In the genomic region with DNA sequence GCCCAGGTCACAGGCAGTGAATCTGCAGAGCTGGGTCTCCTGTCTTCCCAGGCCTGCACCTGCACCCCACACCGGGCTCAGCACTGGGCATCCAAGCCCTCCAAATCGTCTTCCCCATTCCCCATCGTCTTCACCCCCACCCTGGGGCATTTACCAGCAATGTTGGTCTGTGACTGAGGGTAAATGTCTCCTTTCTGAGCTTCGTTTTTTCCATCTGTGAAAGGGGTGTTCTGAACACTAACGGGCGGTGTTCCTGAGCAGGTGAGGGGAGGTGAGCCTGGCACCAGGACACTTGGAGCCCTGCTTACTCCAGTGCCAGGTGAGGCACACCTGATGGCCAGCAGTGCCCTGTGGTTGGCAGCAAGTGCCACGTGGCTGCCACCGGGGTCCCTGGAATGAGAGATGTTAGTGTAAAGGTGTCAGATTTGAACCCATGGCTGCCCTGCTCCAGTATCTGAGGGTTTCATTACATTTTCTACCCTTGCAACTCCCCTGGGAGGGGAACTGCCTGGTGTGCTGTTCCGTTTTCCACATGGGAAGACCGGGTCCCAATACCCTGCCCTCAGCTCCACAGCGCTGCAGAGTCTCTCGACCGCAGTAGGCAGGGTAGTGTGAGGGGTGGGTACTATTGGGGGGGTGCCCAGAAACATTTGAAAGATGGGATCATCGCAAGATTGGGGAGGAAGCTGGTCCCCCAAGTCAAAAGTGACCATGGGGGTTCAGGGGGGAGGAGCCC, we compare ENCODE assay signal across 10 cellular contexts. TPM values are rescaled to one million over a fixed set of nuclear protein-coding genes. Genes with fewer than 3 reads are reported as not detected.
DNase-seq lines count a peak whose midpoint lies in the region; ATAC-seq, FAIRE-seq and TF ChIP-seq lines count a peak whose summit lies in the region.
"Had no signal": no experiment of that assay in that cellular context is flagged by ENCODE, and none has a peak within 500 bp of the region (broad histone marks: within the 10 kb centered on the region; RNA-seq: fewer than 3 reads in every experiment).

No MANE protein-coding gene starts in this region.

- H2AFZ ChIP-seq in HepG2 (ENCODE audit: low read length): no peak overlapping the region

- DNase-seq in T-helper 1 cell: no peak
- DNase-seq in ascending aorta (ENCODE audit: low spot score in 2 of 2): no peak
- no peak for DNase-seq in HepG2 (ENCODE audit: low spot score)
- no peak for DNase-seq in OCI-M1 (lab: John Stamatoyannopoulos, UW)

- H3K27ac ChIP-seq in ascending aorta (peak overlapping the region; percentile 98 to 99), HepG2 (ENCODE audit: extremely low read length, insufficient read depth, low read length) (peak overlapping the region; percentile 91), stomach smooth muscle (ENCODE audit: low read length) (peak overlapping the region; percentile 81)

- TF ChIP-seq RAD21 in HepG2 (CRISPR knock-in tag; IDR thresholded peaks at IDR 0.05): no peak

- peak overlapping the region; percentile 73 for H3K4me3 Mint-ChIP-seq in T-helper 1 cell treated with Interleukin-12 subunit alpha and Interleukin-12 subunit beta and Interleukin-4 antibody, amounts not matched to agents 30 μg/mL and 1 μg/mL, for 36 hours

- peaks cover 46 to 57% of the 10 kb centered on the region in 2 donors for H3K4me1 ChIP-seq in ascending aorta
- H3K4me1 ChIP-seq in HepG2 (ENCODE audit: insufficient read depth, low read length): peaks cover 81% of the 10 kb centered on the region
- peaks cover 68% of the 10 kb centered on the region for H3K4me1 ChIP-seq in stomach smooth muscle (ENCODE audit: control insufficient read depth, insufficient read depth, low read length)

- H4K20me1 ChIP-seq in HepG2 (ENCODE audit: insufficient read depth, low read length): peaks cover 31% of the 10 kb centered on the region

- CTCF ChIA-PET in HepG2 (lab: Yijun Ruan, JAX; ENCODE audit: low intra/inter-chr PET ratio, low total read pairs): interaction anchor here (1.2 to 4.1 kb wide), 3 partner anchors 13 to 23 kb away, joined by 3 to 39 read pairs (median 11); no protein-coding TSS in a partner anchor

- FAIRE-seq in HepG2 (lab: Jason Lieb, UNC): no peak
- FAIRE-seq: A204.1 had no signal

- POLR2A ChIA-PET in HepG2 (lab: Yijun Ruan, JAX): interaction anchor here (0.7 to 17.5 kb wide), 16 partner anchors 8 to 530 kb away, joined by 3 to 976 read pairs (median 4); a partner anchor contains a TSS

- in situ Hi-C loops in HepG2 (cut with HindIII; ENCODE audit: extremely low pct_ligation_motif_present, low pct_unique_long_range_greater_than_20kb): no loop called here

- WGBS in HepG2 (ENCODE audit: low lambda C conversion rate): 54% methylated on average over 8 of the region's 14 CpGs

- H3K27ac Mint-ChIP-seq in T-helper 1 cell treated with Interleukin-12 subunit alpha and Interleukin-12 subunit beta and Interleukin-4 antibody, amounts not matched to agents 30 μg/mL and 1 μg/mL, for 36 hours: peak overlapping the region; percentile 34

- TF ChIP-seq POLR2A in HepG2 (IDR thresholded peaks at IDR 0.05; ENCODE audit: insufficient read depth in 1 of 2, low read depth in 2 of 2, low read length in 2 of 2): no peak; a peak in 1 of 4 replicates

- H3K27me3 ChIP-seq in ascending aorta (no peaks in the 10 kb centered on the region), HepG2 (ENCODE audit: control insufficient read depth in 1 of 2, insufficient read depth in 2 of 2, low read length in 2 of 2) (no peaks in the 10 kb centered on the region; a peak in 1 of 5 replicates), stomach smooth muscle (ENCODE audit: control insufficient read depth in 1 of 2, insufficient read depth in 2 of 2, low read length in 2 of 2) (peaks cover 0 to 9% of the 10 kb centered on the region in 2 donors)

- H3K79me2 ChIP-seq in HepG2 (ENCODE audit: insufficient read depth, low read length): peaks cover 60% of the 10 kb centered on the region

- H3K27me3 Mint-ChIP-seq in T-helper 1 cell treated with Interleukin-12 subunit alpha and Interleukin-12 subunit beta and Interleukin-4 antibody, amounts not matched to agents 30 μg/mL and 1 μg/mL, for 36 hours (ENCODE audit: low read depth): peaks cover 67% of the 10 kb centered on the region

- H3K36me3 ChIP-seq in ascending aorta (peaks cover 12 to 14% of the 10 kb centered on the region in 2 donors), HepG2 (replicated peaks in 1 of 2; ENCODE audit: control insufficient read depth in 1 of 2, insufficient read depth in 2 of 2, low read length in 2 of 2) (peaks cover 9 to 24% of the 10 kb centered on the region in 2 experiments), stomach smooth muscle (ENCODE audit: control insufficient read depth in 2 of 2, insufficient read depth in 2 of 2, low read length in 2 of 2) (peaks cover 3 to 6% of the 10 kb centered on the region in 2 donors)

- no peak for ATAC-seq in HepG2
- ATAC-seq in HG03521 (IDR thresholded peaks at IDR 0.05; ENCODE audit: unreplicated experiment): no peak
- ATAC-seq in GM19395 (IDR thresholded peaks at IDR 0.05; ENCODE audit: unreplicated experiment): no peak

- BruUV-seq in HepG2 (replicated peaks; lab: Mats Ljungman, UMichigan): no TSS peak

- peak overlapping the region; percentile 99 for H3K9ac ChIP-seq in HepG2 (ENCODE audit: insufficient read depth, low read depth, low read length)
- H3K9ac ChIP-seq in stomach smooth muscle (ENCODE audit: low read length in 2 of 2): peak overlapping the region; percentile 21 to 87

- no peaks in the 10 kb centered on the region for H3K9me3 ChIP-seq in ascending aorta
- no peaks in the 10 kb centered on the region for H3K9me3 ChIP-seq in HepG2 (ENCODE audit: low read length)
- no peaks in the 10 kb centered on the region for H3K9me3 ChIP-seq in stomach smooth muscle (ENCODE audit: control insufficient read depth in 2 of 2, low read length in 2 of 2)

- H3K4me3 ChIP-seq in ascending aorta (peak overlapping the region; percentile 84 to 95), HepG2 (replicated peaks in 1 of 3; ENCODE audit: insufficient read depth in 1 of 3, low read depth in 2 of 3, low read length in 3 of 3) (peak overlapping the region; percentile 91 to 98 (median 98)), stomach smooth muscle (ENCODE audit: low read length in 2 of 2) (peak overlapping the region; percentile 82 to 83)

- peaks cover 29% of the 10 kb centered on the region for H3K4me1 Mint-ChIP-seq in T-helper 1 cell treated with Interleukin-12 subunit alpha and Interleukin-12 subunit beta and Interleukin-4 antibody, amounts not matched to agents 30 μg/mL and 1 μg/mL, for 36 hours (ENCODE audit: low read depth)

- intact Hi-C loops in ascending aorta (cut with DNase I): loop anchor here (5.0 kb wide), 2 partner anchors 115 to 1970 kb away; a partner anchor contains a TSS
- intact Hi-C loops in HepG2 (cut with micrococcal nuclease; ENCODE audit: unreplicated experiment): no loop called here

- TF ChIP-seq CTCF in ascending aorta (IDR thresholded peaks at IDR 0.05) (no peak), HepG2 (CRISPR knock-in tag; IDR thresholded peaks at IDR 0.05) (no peak)

- peaks cover 2% of the 10 kb centered on the region for H3K36me3 Mint-ChIP-seq in T-helper 1 cell treated with Interleukin-12 subunit alpha and Interleukin-12 subunit beta and Interleukin-4 antibody, amounts not matched to agents 30 μg/mL and 1 μg/mL, for 36 hours (ENCODE audit: low read depth)

- TF ChIP-seq EP300 in HepG2 (IDR thresholded peaks at IDR 0.05; ENCODE audit: low read depth in 2 of 2, low read length in 2 of 2): no peak
- TF ChIP-seq EP300 in HepG2 (CRISPR knock-in tag; IDR thresholded peaks at IDR 0.05; ENCODE audit: borderline replicate concordance): no peak

- no peaks in the 10 kb centered on the region for H3K9me3 Mint-ChIP-seq in T-helper 1 cell treated with Interleukin-12 subunit alpha and Interleukin-12 subunit beta and Interleukin-4 antibody, amounts not matched to agents 30 μg/mL and 1 μg/mL, for 36 hours

- peak overlapping the region; percentile 96 for H3K4me2 ChIP-seq in HepG2 (ENCODE audit: low read depth, low read length)

RNA-seq across cellular contexts. Expression of a gene that starts 1.9 kb away (rescaled TPM):
- total RNA-seq in ascending aorta (100 TPM), HepG2 (2016; rRNA removed; fragmentation: Illumina TruSeq; extraction: Trizol) (25.4 and 29.5 TPM in 2 replicates)
- total RNA-seq in HepG2 (2016; cell fraction: cytosol; rRNA removed; fragmentation: Illumina TruSeq; extraction: Trizol; ENCODE audit: low read depth): 19.5 and 29.1 TPM in 2 replicates
- total RNA-seq in HepG2 (2016; cell fraction: insoluble cytoplasmic fraction; rRNA removed; fragmentation: Illumina TruSeq; extraction: Trizol): 20.9 and 29.7 TPM in 2 replicates
- 44.9 and 63.7 TPM in 2 replicates for total RNA-seq in HepG2 (2016; cell fraction: membrane; rRNA removed; fragmentation: Illumina TruSeq; extraction: Trizol)
- total RNA-seq in HepG2 (2016; cell fraction: nucleus; rRNA removed; fragmentation: Illumina TruSeq; extraction: Trizol): 15.7 and 18.6 TPM in 2 replicates
- 17.1 and 26.7 TPM in 2 replicates for polyA plus RNA-seq in HepG2 (2011; rRNA removed)
- 13.8 and 17.6 TPM in 2 replicates for polyA plus RNA-seq in HepG2 (2011; cell fraction: cytosol; rRNA removed)
- polyA plus RNA-seq in HepG2 (2011; cell fraction: nucleus; rRNA removed): 37.8 and 38.3 TPM in 2 replicates
- polyA plus RNA-seq in HepG2 (2012): 45.1 and 72.3 TPM in 2 replicates
- 49.0 and 73.1 TPM in 2 replicates for polyA plus RNA-seq in HepG2 (2016; cell fraction: cytosol; fragmentation: Illumina TruSeq; extraction: Trizol; ENCODE audit: low read depth)
- 53.9 and 76.0 TPM in 2 replicates for polyA plus RNA-seq in HepG2 (2016; cell fraction: insoluble cytoplasmic fraction; fragmentation: Illumina TruSeq; extraction: Trizol; ENCODE audit: low read depth)
- 99.7 and 119 TPM in 2 replicates for polyA plus RNA-seq in HepG2 (2016; cell fraction: membrane; fragmentation: Illumina TruSeq; extraction: Trizol; ENCODE audit: low read depth)
- 54.3 and 56.0 TPM in 2 replicates for polyA plus RNA-seq in HepG2 (2016; cell fraction: nucleus; fragmentation: Illumina TruSeq; extraction: Trizol; ENCODE audit: insufficient read depth, low read depth)
- polyA minus RNA-seq in HepG2 (2011; rRNA and poly(A)+ RNA removed; ENCODE audit: low replicate concordance): 12.0 and 24.2 TPM in 2 replicates
- polyA minus RNA-seq in HepG2 (2011; cell fraction: cytosol; rRNA and poly(A)+ RNA removed): 20.7 and 21.6 TPM in 2 replicates
- 12.2 and 15.4 TPM in 2 replicates for polyA minus RNA-seq in HepG2 (2011; cell fraction: nucleus; rRNA and poly(A)+ RNA removed)

RNA-seq across cellular contexts. Expression of a gene that starts 17.7 kb away (rescaled TPM):
- not detected for total RNA-seq in ascending aorta
- total RNA-seq in HepG2 (2016; rRNA removed; fragmentation: Illumina TruSeq; extraction: Trizol): 43.4 and 56.0 TPM in 2 replicates
- 30.8 and 33.0 TPM in 2 replicates for total RNA-seq in HepG2 (2016; cell fraction: cytosol; rRNA removed; fragmentation: Illumina TruSeq; extraction: Trizol; ENCODE audit: low read depth)
- total RNA-seq in HepG2 (2016; cell fraction: insoluble cytoplasmic fraction; rRNA removed; fragmentation: Illumina TruSeq; extraction: Trizol): 39.7 and 64.4 TPM in 2 replicates
- total RNA-seq in HepG2 (2016; cell fraction: membrane; rRNA removed; fragmentation: Illumina TruSeq; extraction: Trizol): 19.3 and 21.2 TPM in 2 replicates
- 9.7 and 10.9 TPM in 2 replicates for total RNA-seq in HepG2 (2016; cell fraction: nucleus; rRNA removed; fragmentation: Illumina TruSeq; extraction: Trizol)
- polyA plus RNA-seq in HepG2 (2011; rRNA removed): 32.5 and 56.1 TPM in 2 replicates
- 32.1 and 47.7 TPM in 2 replicates for polyA plus RNA-seq in HepG2 (2011; cell fraction: cytosol; rRNA removed)
- 5.1 and 7.9 TPM in 2 replicates for polyA plus RNA-seq in HepG2 (2011; cell fraction: nucleus; rRNA removed)
- 54.6 and 60.7 TPM in 2 replicates for polyA plus RNA-seq in HepG2 (2012)
- 30.1 and 38.1 TPM in 2 replicates for polyA plus RNA-seq in HepG2 (2016; cell fraction: cytosol; fragmentation: Illumina TruSeq; extraction: Trizol; ENCODE audit: low read depth)
- polyA plus RNA-seq in HepG2 (2016; cell fraction: insoluble cytoplasmic fraction; fragmentation: Illumina TruSeq; extraction: Trizol; ENCODE audit: low read depth): 59.5 and 62.8 TPM in 2 replicates
- polyA plus RNA-seq in HepG2 (2016; cell fraction: membrane; fragmentation: Illumina TruSeq; extraction: Trizol; ENCODE audit: low read depth): 14.5 and 18.2 TPM in 2 replicates
- 20.3 and 23.8 TPM in 2 replicates for polyA plus RNA-seq in HepG2 (2016; cell fraction: nucleus; fragmentation: Illumina TruSeq; extraction: Trizol; ENCODE audit: insufficient read depth, low read depth)
- polyA minus RNA-seq in HepG2 (2011; rRNA and poly(A)+ RNA removed; ENCODE audit: low replicate concordance): 3.2 TPM in 1 of 2 replicates, not detected in the other
- 2.0 TPM in 2 replicates for polyA minus RNA-seq in HepG2 (2011; cell fraction: cytosol; rRNA and poly(A)+ RNA removed)
- polyA minus RNA-seq in HepG2 (2011; cell fraction: nucleus; rRNA and poly(A)+ RNA removed): 1.9 TPM in 1 of 2 replicates, not detected in the other
- total RNA-seq: M059J had no signal

RNA-seq across cellular contexts. Expression of a gene that starts 43.0 kb away (rescaled TPM):
- 21.0 TPM for total RNA-seq in ascending aorta
- 28.9 and 35.2 TPM in 2 replicates for total RNA-seq in HepG2 (2016; rRNA removed; fragmentation: Illumina TruSeq; extraction: Trizol)
- 3.9 and 4.1 TPM in 2 replicates for total RNA-seq in HepG2 (2016; cell fraction: cytosol; rRNA removed; fragmentation: Illumina TruSeq; extraction: Trizol; ENCODE audit: low read depth)
- 24.8 and 36.0 TPM in 2 replicates for total RNA-seq in HepG2 (2016; cell fraction: insoluble cytoplasmic fraction; rRNA removed; fragmentation: Illumina TruSeq; extraction: Trizol)
- total RNA-seq in HepG2 (2016; cell fraction: membrane; rRNA removed; fragmentation: Illumina TruSeq; extraction: Trizol): 11.9 and 12.5 TPM in 2 replicates
- total RNA-seq in HepG2 (2016; cell fraction: nucleus; rRNA removed; fragmentation: Illumina TruSeq; extraction: Trizol): 17.8 and 21.3 TPM in 2 replicates
- polyA plus RNA-seq in HepG2 (2011; rRNA removed): 55.8 and 92.3 TPM in 2 replicates
- 52.6 and 75.1 TPM in 2 replicates for polyA plus RNA-seq in HepG2 (2011; cell fraction: cytosol; rRNA removed)
- 203 and 227 TPM in 2 replicates for polyA plus RNA-seq in HepG2 (2011; cell fraction: nucleus; rRNA removed)
- polyA plus RNA-seq in HepG2 (2012): 46.8 and 57.2 TPM in 2 replicates
- 3.0 TPM in 2 replicates for polyA plus RNA-seq in HepG2 (2016; cell fraction: cytosol; fragmentation: Illumina TruSeq; extraction: Trizol; ENCODE audit: low read depth)
- 28.5 and 30.3 TPM in 2 replicates for polyA plus RNA-seq in HepG2 (2016; cell fraction: insoluble cytoplasmic fraction; fragmentation: Illumina TruSeq; extraction: Trizol; ENCODE audit: low read depth)
- 9.1 and 9.4 TPM in 2 replicates for polyA plus RNA-seq in HepG2 (2016; cell fraction: membrane; fragmentation: Illumina TruSeq; extraction: Trizol; ENCODE audit: low read depth)
- 42.1 and 44.8 TPM in 2 replicates for polyA plus RNA-seq in HepG2 (2016; cell fraction: nucleus; fragmentation: Illumina TruSeq; extraction: Trizol; ENCODE audit: insufficient read depth, low read depth)
- 15.9 and 164 TPM in 2 replicates for polyA minus RNA-seq in HepG2 (2011; rRNA and poly(A)+ RNA removed; ENCODE audit: low replicate concordance)
- polyA minus RNA-seq in HepG2 (2011; cell fraction: cytosol; rRNA and poly(A)+ RNA removed): 61.5 and 72.6 TPM in 2 replicates
- polyA minus RNA-seq in HepG2 (2011; cell fraction: nucleus; rRNA and poly(A)+ RNA removed): 31.9 and 42.5 TPM in 2 replicates

RNA-seq across cellular contexts. Expression of a gene that starts 46.4 kb away (rescaled TPM):
- 53.5 TPM for total RNA-seq in ascending aorta
- total RNA-seq in HepG2 (2016; rRNA removed; fragmentation: Illumina TruSeq; extraction: Trizol): 16.0 and 29.1 TPM in 2 replicates
- 16.1 and 18.1 TPM in 2 replicates for total RNA-seq in HepG2 (2016; cell fraction: cytosol; rRNA removed; fragmentation: Illumina TruSeq; extraction: Trizol; ENCODE audit: low read depth)
- total RNA-seq in HepG2 (2016; cell fraction: insoluble cytoplasmic fraction; rRNA removed; fragmentation: Illumina TruSeq; extraction: Trizol): 13.7 and 32.9 TPM in 2 replicates
- 22.2 and 24.3 TPM in 2 replicates for total RNA-seq in HepG2 (2016; cell fraction: membrane; rRNA removed; fragmentation: Illumina TruSeq; extraction: Trizol)
- 34.3 and 44.4 TPM in 2 replicates for total RNA-seq in HepG2 (2016; cell fraction: nucleus; rRNA removed; fragmentation: Illumina TruSeq; extraction: Trizol)
- 87.2 and 103 TPM in 2 replicates for polyA plus RNA-seq in HepG2 (2011; rRNA removed)
- 22.6 and 34.6 TPM in 2 replicates for polyA plus RNA-seq in HepG2 (2011; cell fraction: cytosol; rRNA removed)
- polyA plus RNA-seq in HepG2 (2011; cell fraction: nucleus; rRNA removed): 436 and 489 TPM in 2 replicates
- 51.1 and 57.0 TPM in 2 replicates for polyA plus RNA-seq in HepG2 (2012)
- 4.7 and 5.0 TPM in 2 replicates for polyA plus RNA-seq in HepG2 (2016; cell fraction: cytosol; fragmentation: Illumina TruSeq; extraction: Trizol; ENCODE audit: low read depth)
- 13.0 and 17.9 TPM in 2 replicates for polyA plus RNA-seq in HepG2 (2016; cell fraction: insoluble cytoplasmic fraction; fragmentation: Illumina TruSeq; extraction: Trizol; ENCODE audit: low read depth)
- polyA plus RNA-seq in HepG2 (2016; cell fraction: membrane; fragmentation: Illumina TruSeq; extraction: Trizol; ENCODE audit: low read depth): 11.4 and 12.2 TPM in 2 replicates
- polyA plus RNA-seq in HepG2 (2016; cell fraction: nucleus; fragmentation: Illumina TruSeq; extraction: Trizol; ENCODE audit: insufficient read depth, low read depth): 138 and 147 TPM in 2 replicates
- 31.3 and 75.9 TPM in 2 replicates for polyA minus RNA-seq in HepG2 (2011; rRNA and poly(A)+ RNA removed; ENCODE audit: low replicate concordance)
- polyA minus RNA-seq in HepG2 (2011; cell fraction: cytosol; rRNA and poly(A)+ RNA removed): 15.5 and 19.6 TPM in 2 replicates
- polyA minus RNA-seq in HepG2 (2011; cell fraction: nucleus; rRNA and poly(A)+ RNA removed): 83.2 and 84.5 TPM in 2 replicates

Comparison
In these comparisons a context has a peak if more than half of its experiments do, and no peak if none do; other contexts are left out.
1. RNA of a gene that starts 17.7 kb away (total RNA-seq): 9.7 to 64.4 TPM in HepG2; not detected in ascending aorta (single experiment); every median in the first group is over 10 times any median in the second.
2. Peak in every context shown above with its lines, with median percentiles within 50 percentile points of each other: H3K27ac ChIP-seq and H3K4me3 ChIP-seq.